Comparison of ENCODE assay signal across 8 cellular contexts in genomic region chr19:12194827-12195500, GRCh38.
A peak's percentile ranks its signal among the peaks of the same experiment; 100 is the strongest.
DNase-seq lines count a peak whose midpoint lies in the region; TF ChIP-seq lines count a peak whose summit lies in the region.

No MANE protein-coding gene starts in this region.

- DNase-seq in COLO668 (lab: John Stamatoyannopoulos, UW; ENCODE audit: unreplicated experiment) (peak; percentile 91), cardiac fibroblast (ENCODE audit: low read depth in 2 of 2) (peak; percentile 39 to 74), iris pigment epithelial cell (ENCODE audit: low read depth) (peak; percentile 75), D341Med (ENCODE audit: low spot score) (no peak), SKM-1 (lab: John Stamatoyannopoulos, UW; ENCODE audit: unreplicated experiment) (no peak), NCI-H345 treated with DMSO at 0.1 percent for 48 hours (lab: John Stamatoyannopoulos, UW; ENCODE audit: unreplicated experiment) (no peak)
- peak; percentile 30 to 56 (median 36) for DNase-seq in activated CD4-positive, CD25-positive, alpha-beta regulatory T cell (lab: John Stamatoyannopoulos, UW)
- peak; percentile 71 for DNase-seq in stimulated activated CD4-positive, alpha-beta T cell treated with anti-CD3 and anti-CD28 coated beads, Interleukin-12 subunit alpha, Interleukin-12 subunit beta, amount 100 ng/mL, for 4 hours

- H3K4me3 ChIP-seq in cardiac fibroblast (replicated peaks in 1 of 2; ENCODE audit: low read depth in 2 of 2, low read length in 2 of 2) = peak overlapping the region; percentile 37 to 52

- TF ChIP-seq CTCF in cardiac fibroblast (IDR thresholded peaks at IDR 0.05; ENCODE audit: low read depth, low read length) = no peak

Comparison
In these comparisons a context has a peak if more than half of its experiments do, and no peak if none do; other contexts are left out.
1. DNase-seq: peak in COLO668 (single experiment), activated CD4-positive, CD25-positive, alpha-beta regulatory T cell (4 of 4), cardiac fibroblast (2 of 2), iris pigment epithelial cell (single experiment) and stimulated activated CD4-positive, alpha-beta T cell treated with anti-CD3 and anti-CD28 coated beads, Interleukin-12 subunit alpha, Interleukin-12 subunit beta, amount 100 ng/mL, for 4 hours (single experiment); none in D341Med (single experiment), SKM-1 (single experiment) and NCI-H345 treated with DMSO at 0.1 percent for 48 hours (single experiment).